In the genomic region with DNA sequence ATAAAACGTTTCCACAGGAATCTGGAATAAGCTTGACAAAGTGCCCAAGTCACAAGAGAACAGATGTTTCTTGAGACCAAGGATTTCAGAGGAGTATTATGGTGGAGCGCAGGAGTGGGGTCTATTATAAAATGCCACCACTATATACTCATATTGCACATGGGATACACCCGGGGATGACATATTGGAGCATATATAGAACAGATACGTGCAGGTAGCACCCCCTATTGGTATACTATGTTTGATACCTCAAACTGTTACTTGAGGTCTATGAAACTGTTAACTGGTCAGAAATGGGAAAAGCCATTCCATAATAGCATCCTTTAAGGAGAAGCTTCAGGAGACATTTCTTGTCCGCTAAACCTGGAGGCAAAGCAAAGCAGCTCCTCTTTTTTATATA, we compare ENCODE assay signal across 1 cellular context.
TF ChIP-seq lines count a peak whose summit lies in the region.

No MANE protein-coding gene starts in this region.

TF ChIP-seq in GM23338, 12 proteins besides CTCF, POLR2A, EP300 and RAD21 (continued from another document):
- TF ChIP-seq ZNF462 (CRISPR knock-in tag; IDR thresholded peaks at IDR 0.05) (no peak), NANOG (IDR thresholded peaks at IDR 0.05; ENCODE audit: borderline replicate concordance) (no peak)
TF ChIP-seq in GM23338: peak in this region for 0.
